Comparison of ENCODE assay signal across 8 cellular contexts in the genomic region with DNA sequence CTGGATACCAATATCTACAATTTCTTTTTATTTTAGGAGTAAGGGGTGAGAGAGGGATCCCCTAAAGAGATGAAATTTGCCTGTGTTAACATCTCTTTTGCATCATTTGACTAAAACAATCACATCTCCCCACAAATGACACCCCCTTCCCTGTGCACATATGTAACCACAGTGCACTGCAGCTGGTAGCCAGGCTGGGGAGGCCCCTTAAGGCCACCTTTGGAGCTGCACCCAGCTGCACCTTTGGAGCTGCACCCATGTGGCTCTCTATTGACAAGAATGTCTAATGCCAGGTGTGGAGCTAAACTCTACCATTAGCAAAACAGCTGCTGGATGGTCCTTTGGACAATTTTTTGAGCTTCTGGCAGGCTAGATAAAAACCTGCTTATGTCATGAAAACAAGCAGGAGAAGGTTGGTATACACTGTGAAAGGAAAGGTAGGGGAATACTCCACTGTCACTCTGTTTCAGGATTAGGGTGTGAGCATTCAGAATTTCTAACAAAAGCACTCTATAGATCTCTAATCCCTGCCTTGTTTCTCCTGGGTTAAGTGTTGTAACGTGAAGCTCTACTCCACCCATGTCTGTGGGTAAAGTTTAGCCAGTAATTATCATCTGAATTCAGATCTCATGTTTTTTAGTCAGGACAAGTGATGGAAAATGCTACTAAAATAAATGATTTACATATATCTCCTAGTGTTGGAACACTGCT. TPM values are rescaled to one million over a fixed set of nuclear protein-coding genes. Genes with fewer than 3 reads are reported as not detected.
DNase-seq lines count a peak whose midpoint lies in the region; ATAC-seq lines count a peak whose summit lies in the region.

No MANE protein-coding gene starts in this region.

- no peak overlapping the region for H3K27ac Mint-ChIP-seq in activated CD4-positive, alpha-beta T cell treated with anti-CD3 and anti-CD28 coated beads for 36 hours

- no peak overlapping the region for H2AFZ ChIP-seq in Karpas-422 (ENCODE audit: low read length)
- no peak overlapping the region for H2AFZ ChIP-seq in neuronal stem cell (ENCODE audit: low read length)

- no peaks in the 10 kb centered on the region for H3K36me3 ChIP-seq in Karpas-422 (ENCODE audit: insufficient read depth, low read length)
- no peaks in the 10 kb centered on the region for H3K36me3 ChIP-seq in neuronal stem cell (replicated peaks in 1 of 2; ENCODE audit: control insufficient read depth in 2 of 2, insufficient read depth in 2 of 2, low read length in 2 of 2)

- H2BK15ac ChIP-seq in neuronal stem cell (ENCODE audit: low read length) = no peak overlapping the region

- peaks cover 2% of the 10 kb centered on the region for H3K27me3 Mint-ChIP-seq in activated CD4-positive, alpha-beta T cell treated with anti-CD3 and anti-CD28 coated beads for 36 hours

- no peak overlapping the region for H3K23ac ChIP-seq in neuronal stem cell (ENCODE audit: low read depth, low read length, poor library complexity)

- intact Hi-C loops in activated CD4-positive, alpha-beta T cell treated with anti-CD3 and anti-CD28 coated beads for 36 hours (cut with DNase I, micrococcal nuclease) = no loop called here

- no peak overlapping the region for H2BK12ac ChIP-seq in neuronal stem cell (ENCODE audit: low read length)

- H3K36me3 Mint-ChIP-seq in activated CD4-positive, alpha-beta T cell treated with anti-CD3 and anti-CD28 coated beads for 36 hours (ENCODE audit: low read depth) = no peaks in the 10 kb centered on the region

- DNase-seq in activated CD4-positive, alpha-beta T cell treated with anti-CD3 and anti-CD28 coated beads for 36 hours = peak; percentile 48
- no peak for DNase-seq in activated CD4-positive, alpha-beta T cell treated with anti-CD3 and anti-CD28 coated beads for 1 hour
- peak; percentile 71 for DNase-seq in Karpas-422
- DNase-seq in retina = no peak
- DNase-seq in neuronal stem cell (ENCODE audit: low spot score) = no peak
- no peak for DNase-seq in putamen (ENCODE audit: low spot score)

- H3K79me1 ChIP-seq in neuronal stem cell (ENCODE audit: low read depth, low read length) = no peaks in the 10 kb centered on the region

- no peaks in the 10 kb centered on the region for H3K79me2 ChIP-seq in Karpas-422 (ENCODE audit: low read length)

- H4K8ac ChIP-seq in neuronal stem cell (ENCODE audit: low read depth, low read length) = no peak overlapping the region

- no CpG with 5 or more reads among the region's 1 CpG for WGBS in neuronal stem cell (ENCODE audit: extremely low coverage in 2 of 2, insufficient read length in 2 of 2, insufficient replicate concordance in 1 of 2), 2 donors

- H3K18ac ChIP-seq in neuronal stem cell (ENCODE audit: low read length) = no peak overlapping the region

- H3K4me1 ChIP-seq in Karpas-422 (ENCODE audit: low read length) (peaks cover 12% of the 10 kb centered on the region), neuronal stem cell (ENCODE audit: control insufficient read depth in 2 of 2, insufficient read depth in 1 of 2, low read depth in 1 of 2, low read length in 2 of 2) (peaks cover 0 to 6% of the 10 kb centered on the region in 2 donors)

- H3K27me3 ChIP-seq in Karpas-422 (ENCODE audit: low read length) (no peaks in the 10 kb centered on the region), neuronal stem cell (ENCODE audit: control insufficient read depth in 3 of 3, insufficient read depth in 3 of 3, low read depth in 1 of 3, low read length in 3 of 3) (no peaks in the 10 kb centered on the region)

- H2BK120ac ChIP-seq in neuronal stem cell (ENCODE audit: low read depth, low read length) = no peak overlapping the region

- no peaks in the 10 kb centered on the region for H3K9me2 ChIP-seq in Karpas-422 (replicated peaks; ENCODE audit: insufficient read depth, low read length)

- CTCF ChIA-PET in activated CD4-positive, alpha-beta T cell treated with anti-CD3 and anti-CD28 coated beads for 36 hours (lab: Charles Lee) = interaction anchor here (0.5 to 1.1 kb wide), 3 partner anchors 20 to 435 kb away, joined by 3 to 4 read pairs (median 3); no protein-coding TSS in a partner anchor

- H3K4ac ChIP-seq in neuronal stem cell (ENCODE audit: low read length) = no peak overlapping the region

- H4K20me1 ChIP-seq in Karpas-422 (ENCODE audit: insufficient read depth, low read depth, low read length) = no peaks in the 10 kb centered on the region

- no peak overlapping the region for H3K4me3 ChIP-seq in Karpas-422 (ENCODE audit: low read length)
- no peak overlapping the region for H3K4me3 ChIP-seq in neuronal stem cell (ENCODE audit: low read length in 2 of 2)

- no peak overlapping the region for H3K14ac ChIP-seq in neuronal stem cell (ENCODE audit: low read length)

- H3K9me3 Mint-ChIP-seq in activated CD4-positive, alpha-beta T cell treated with anti-CD3 and anti-CD28 coated beads for 36 hours (ENCODE audit: low read depth) = no peaks in the 10 kb centered on the region

- no peak overlapping the region for H4K91ac ChIP-seq in neuronal stem cell (ENCODE audit: low read depth, low read length, poor library complexity)

- POLR2A ChIA-PET in activated CD4-positive, alpha-beta T cell treated with anti-CD3 and anti-CD28 coated beads for 36 hours (lab: Charles Lee) = no interaction called here

- H3K27ac ChIP-seq in Karpas-422 (ENCODE audit: low read length) = no peak overlapping the region
- no peak overlapping the region for H3K27ac ChIP-seq in neuronal stem cell (replicated peaks; ENCODE audit: low read length)

- H3K4me2 ChIP-seq in Karpas-422 (ENCODE audit: low read depth, low read length, poor library complexity, severe bottlenecking) (no peak overlapping the region), neuronal stem cell (ENCODE audit: insufficient read depth, low read length, poor library complexity, severe bottlenecking) (no peak overlapping the region)

- peak; percentile 78 for ATAC-seq in activated CD4-positive, alpha-beta T cell treated with anti-CD3 and anti-CD28 coated beads for 36 hours
- ATAC-seq in GM21723 (IDR thresholded peaks at IDR 0.05; ENCODE audit: unreplicated experiment) (peak; percentile 83), esophagus mucosa (peak; percentile 82)

- H3K9me3 ChIP-seq in Karpas-422 (ENCODE audit: low read length) (no peaks in the 10 kb centered on the region), neuronal stem cell (replicated peaks in 1 of 2; ENCODE audit: control insufficient read depth in 2 of 2, insufficient read depth in 1 of 2, low read depth in 1 of 2, low read length in 2 of 2) (no peaks in the 10 kb centered on the region)

- H2BK5ac ChIP-seq in neuronal stem cell (ENCODE audit: low read length) = no peak overlapping the region

- H3K4me3 Mint-ChIP-seq in activated CD4-positive, alpha-beta T cell treated with anti-CD3 and anti-CD28 coated beads for 36 hours = no peak overlapping the region

- peaks cover 14% of the 10 kb centered on the region for H3K4me1 Mint-ChIP-seq in activated CD4-positive, alpha-beta T cell treated with anti-CD3 and anti-CD28 coated beads for 36 hours

- H2AK5ac ChIP-seq in neuronal stem cell (ENCODE audit: low read depth, low read length) = no peak overlapping the region

- H3K9ac ChIP-seq in Karpas-422 (ENCODE audit: low read length) = no peak overlapping the region
- H3K9ac ChIP-seq in neuronal stem cell (ENCODE audit: low read depth, low read length, poor library complexity) = no peak overlapping the region

RNA-seq across cellular contexts. Expression of gene TFG, which starts 52.1 kb away (rescaled TPM):
- total RNA-seq in activated CD4-positive, alpha-beta T cell treated with anti-CD3 and anti-CD28 coated beads for 36 hours = 10 to 100 TPM; 61.4 to 79.8 TPM
- 29.4 and 65.3 TPM in 2 replicates for total RNA-seq in Karpas-422 (2014; rRNA removed; shearing (Covaris generic); ENCODE audit: low replicate concordance)
- 65.9 TPM for total RNA-seq in esophagus mucosa
- 110 TPM for polyA plus RNA-seq in neuronal stem cell (2013, experiment 1 of 2)
- polyA plus RNA-seq in neuronal stem cell (2013, experiment 2 of 2) = 110 TPM

Comparison
In these comparisons a context has a peak if more than half of its experiments do, and no peak if none do; other contexts are left out.
1. DNase-seq: peak in activated CD4-positive, alpha-beta T cell treated with anti-CD3 and anti-CD28 coated beads for 36 hours (single experiment) and Karpas-422 (single experiment); none in activated CD4-positive, alpha-beta T cell treated with anti-CD3 and anti-CD28 coated beads for 1 hour (single experiment), retina (single experiment), neuronal stem cell (single experiment) and putamen (single experiment).
2. Peak in every context shown above with its lines, with median percentiles within 50 percentile points of each other: ATAC-seq.